In the genomic region with DNA sequence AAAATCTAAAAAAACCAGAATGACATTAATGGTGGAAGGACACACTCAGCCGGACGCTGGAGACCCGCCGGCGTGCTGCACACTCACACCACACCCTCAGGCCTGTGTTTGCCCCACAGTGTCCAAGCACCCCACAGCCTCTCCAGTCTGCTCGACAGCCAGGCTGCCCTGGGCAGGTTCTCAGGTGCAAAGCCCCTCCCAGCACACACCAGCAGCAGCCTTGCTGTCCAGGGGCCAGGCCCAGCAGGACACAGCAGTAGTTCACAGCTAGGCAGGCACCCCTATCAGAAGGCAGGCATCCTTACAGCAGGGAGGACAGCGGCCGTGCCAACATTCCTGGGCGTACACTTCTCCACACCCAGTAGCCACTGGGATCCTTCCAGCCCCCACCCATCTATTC, we compare ENCODE assay signal across 22 cellular contexts. TPM values are rescaled to one million over a fixed set of nuclear protein-coding genes. Genes with fewer than 3 reads are reported as not detected.
A peak's percentile ranks its signal among the peaks of the same experiment; 100 is the strongest.
DNase-seq lines count a peak whose midpoint lies in the region; ATAC-seq and TF ChIP-seq lines count a peak whose summit lies in the region.
"Had no signal": no experiment of that assay in that cellular context is flagged by ENCODE, and none has a peak within 500 bp of the region (broad histone marks: within the 10 kb centered on the region; RNA-seq: fewer than 3 reads in every experiment).

No MANE protein-coding gene starts in this region.

- no peak overlapping the region for H3K23ac ChIP-seq in trophoblast cell (ENCODE audit: low read length)

- no peak overlapping the region for H3K14ac ChIP-seq in trophoblast cell (ENCODE audit: low read length)

- no peaks in the 10 kb centered on the region for H3K27me3 Mint-ChIP-seq in activated B cell treated with CpG ODN at 0.5 μM for 24 hours
- H3K27me3 Mint-ChIP-seq: CD4-positive, CD25-positive, alpha-beta regulatory T cell had no signal

- no peak overlapping the region for H4K91ac ChIP-seq in trophoblast cell (ENCODE audit: low read depth, low read length)

- RAD21 ChIA-PET in HCT116 (lab: Charles Lee; ENCODE audit: low non-redundant PET in 1 of 2, low total read pairs in 2 of 2, uncharacterized antibody in 2 of 2, unreplicated experiment in 2 of 2), result interaction anchor here in 1 of 2 experiments (0.6 kb wide), 2 partner anchors 111 to 440 kb away, joined by 3 read pairs; a partner anchor contains a TSS

- H3K27ac Mint-ChIP-seq in activated B cell treated with CpG ODN at 0.5 μM for 24 hours, result no peak overlapping the region

- H2AFZ ChIP-seq in HCT116 (ENCODE audit: low read depth, low read length, poor library complexity, severe bottlenecking) (no peak overlapping the region), trophoblast cell (ENCODE audit: insufficient read depth, low read length, poor library complexity) (no peak overlapping the region)

- H4K12ac ChIP-seq in trophoblast cell (ENCODE audit: low read depth, low read length), result no peak overlapping the region

- H3K36me3 ChIP-seq in HCT116 (ENCODE audit: control insufficient read depth in 1 of 2, insufficient read depth in 2 of 2, low read length in 2 of 2) (no peaks in the 10 kb centered on the region), trophoblast cell (ENCODE audit: control insufficient read depth in 1 of 2, insufficient read depth in 2 of 2, low read length in 2 of 2) (peaks cover 19% of the 10 kb centered on the region in 2 experiments)
- H3K36me3 ChIP-seq: BE2C had no signal

- intact Hi-C loops in HCT116 (cut with micrococcal nuclease), result no loop called here
- intact Hi-C loops in activated B cell treated with CpG ODN at 0.5 μM for 24 hours (cut with micrococcal nuclease), result no loop called here
- intact Hi-C loops in cardiac septum (cut with DNase I), result no loop called here

- H3K9me3 Mint-ChIP-seq in activated B cell treated with CpG ODN at 0.5 μM for 24 hours, result no peaks in the 10 kb centered on the region

- no peak overlapping the region for H3K4me3 ChIP-seq in HCT116 (replicated peaks in 1 of 2; ENCODE audit: low read depth in 1 of 2, low read length in 2 of 2)
- peak overlapping the region; percentile 43 for H3K4me3 ChIP-seq in trophoblast cell (ENCODE audit: low read depth, low read length)
- H3K4me3 ChIP-seq: A549 had no signal

- no peaks in the 10 kb centered on the region for H3K9me2 ChIP-seq in HCT116 (ENCODE audit: insufficient read depth)

- H3K18ac ChIP-seq in trophoblast cell (ENCODE audit: low read length), result no peak overlapping the region

- H2BK12ac ChIP-seq in trophoblast cell (ENCODE audit: low read length), result no peak overlapping the region

- WGBS in trophoblast cell (ENCODE audit: extremely low coverage, insufficient coverage, insufficient read length), result no CpG with 5 or more reads among the region's 9 CpGs

- no peaks in the 10 kb centered on the region for H3K27me3 ChIP-seq in HCT116 (ENCODE audit: insufficient read depth, low read length)
- H3K27me3 ChIP-seq in trophoblast cell (ENCODE audit: insufficient read depth, low read length), result no peaks in the 10 kb centered on the region
- H3K27me3 ChIP-seq: BE2C had no signal

- H3K4me1 ChIP-seq in HCT116 (ENCODE audit: control insufficient read depth in 1 of 2, insufficient read depth in 2 of 2, low read length in 2 of 2) (peaks cover 10 to 42% of the 10 kb centered on the region in 2 experiments), trophoblast cell (ENCODE audit: control insufficient read depth in 1 of 2, insufficient read depth in 2 of 2, low read length in 2 of 2) (peaks cover 19 to 29% of the 10 kb centered on the region in 2 experiments)

- ATAC-seq in HCT116, result no peak
- ATAC-seq in activated B cell treated with CpG ODN at 0.5 μM for 24 hours (ENCODE audit: low read depth), result no peak
- ATAC-seq: Panc1 had no signal

- BruUV-seq in HCT116 (replicated peaks; lab: Mats Ljungman, UMichigan), result no TSS peak

- no peak overlapping the region for H2BK120ac ChIP-seq in trophoblast cell (ENCODE audit: insufficient read depth, low read length, poor library complexity)

- no peaks in the 10 kb centered on the region for H4K20me1 ChIP-seq in HCT116 (ENCODE audit: insufficient read depth)

- H3K9me3 ChIP-seq in HCT116 (ENCODE audit: control insufficient read depth in 1 of 2, insufficient read depth in 1 of 2, low read depth in 1 of 2, low read length in 2 of 2) (no peaks in the 10 kb centered on the region), trophoblast cell (ENCODE audit: insufficient read depth, low read depth, low read length) (peaks cover 1% of the 10 kb centered on the region)
- H3K9me3 ChIP-seq: A549, BE2C had no signal

- no peak overlapping the region for H4K8ac ChIP-seq in trophoblast cell (ENCODE audit: low read depth, low read length)

- peak overlapping the region; percentile 7 for H3K4me3 Mint-ChIP-seq in activated B cell treated with CpG ODN at 0.5 μM for 24 hours

- DNase-seq in HCT116 (ENCODE audit: low read depth, low spot score) (no peak), activated B cell treated with CpG ODN at 0.5 μM for 24 hours (no peak), islet precursor cell (peak; percentile 50), trophoblast cell (no peak), cardiac septum (ENCODE audit: low spot score) (no peak), HuH-7 (ENCODE audit: low spot score) (no peak), AML-193 (lab: John Stamatoyannopoulos, UW) (no peak), LoVo (ENCODE audit: low spot score) (no peak)
- DNase-seq: BE2C; CD4-positive, CD25-positive, alpha-beta regulatory T cell; GDM1; KG1; NCI-H1105; NCI-H146; NCI-H2029 treated with DMSO at 0.1 percent for 48 hours; NCI-H226; NCI-H748 treated with DMSO at 0.1 percent for 48 hours; NK-92 treated with Interleukin-12 subunit alpha and Interleukin-12 subunit beta, amount 100 ng/mL, for 24 hours had no signal

- H3K9ac ChIP-seq in HCT116 (ENCODE audit: low read length) (peak overlapping the region; percentile 84; the same call in 1 of the 2 replicates), trophoblast cell (ENCODE audit: low read length) (no peak overlapping the region)

- H3K27ac ChIP-seq in HCT116 (ENCODE audit: low read depth, low read length) (peak overlapping the region; percentile 94; the same call in 1 of the 2 replicates), trophoblast cell (ENCODE audit: low read depth, low read length) (no peak overlapping the region)

- no peak for TF ChIP-seq RAD21 in HCT116 (IDR thresholded peaks at IDR 0.05; ENCODE audit: low read depth)

- peaks cover 14% of the 10 kb centered on the region for H3K4me1 Mint-ChIP-seq in activated B cell treated with CpG ODN at 0.5 μM for 24 hours

- no peak for TF ChIP-seq CTCF in HCT116 (IDR thresholded peaks at IDR 0.05 in 2 of 3, conservative IDR thresholded peaks at IDR 0.05 in 1 of 3; ENCODE audit: borderline replicate concordance in 1 of 3, insufficient read depth in 1 of 3, low read depth in 2 of 3, low read length in 2 of 3)
- TF ChIP-seq CTCF in activated B cell treated with CpG ODN at 0.5 μM for 24 hours (IDR thresholded peaks at IDR 0.05), result no peak

- H3K79me2 ChIP-seq in HCT116 (ENCODE audit: insufficient read depth, low read length) (peaks cover 25% of the 10 kb centered on the region; the same call in 1 of the 2 replicates), trophoblast cell (ENCODE audit: control insufficient read depth, insufficient read depth, low read length, poor library complexity) (peaks cover 14% of the 10 kb centered on the region)

- no peak overlapping the region for H3K4me2 ChIP-seq in HCT116 (ENCODE audit: low read length)
- no peak overlapping the region for H3K4me2 ChIP-seq in trophoblast cell (ENCODE audit: low read length)

- no peak overlapping the region for H2BK5ac ChIP-seq in trophoblast cell (ENCODE audit: low read depth, low read length, poor library complexity)

- peaks cover 4% of the 10 kb centered on the region for H3K36me3 Mint-ChIP-seq in activated B cell treated with CpG ODN at 0.5 μM for 24 hours (ENCODE audit: low read depth)
- H3K36me3 Mint-ChIP-seq: CD4-positive, CD25-positive, alpha-beta regulatory T cell had no signal

- CTCF ChIA-PET in HCT116 (lab: Charles Lee), result interaction anchor here (2.2 to 2.5 kb wide), 3 partner anchors 119 to 450 kb away, joined by 8 to 18 read pairs (median 11); no protein-coding TSS in a partner anchor
- CTCF ChIA-PET in activated B cell treated with CpG ODN at 0.5 μM for 24 hours (lab: Charles Lee), result interaction anchor here (0.7 to 3.1 kb wide), 6 partner anchors 36 to 450 kb away, joined by 3 to 21 read pairs (median 4); a partner anchor contains a TSS

- H3K4ac ChIP-seq in trophoblast cell (ENCODE audit: low read depth, low read length), result no peak overlapping the region

- POLR2A ChIA-PET in HCT116 (lab: Charles Lee) (no interaction called here), activated B cell treated with CpG ODN at 0.5 μM for 24 hours (lab: Charles Lee) (interaction anchor here (2.6 kb wide), 1 partner anchor 450 kb away, joined by 7 read pairs; no protein-coding TSS in a partner anchor)

- peaks cover 14% of the 10 kb centered on the region for H3K79me1 ChIP-seq in trophoblast cell (ENCODE audit: low read length)

- no peak for TF ChIP-seq POLR2A in HCT116 (IDR thresholded peaks at IDR 0.05; ENCODE audit: borderline replicate concordance, extremely low read depth, insufficient read depth, insufficient read length)

- H2AK5ac ChIP-seq in trophoblast cell (ENCODE audit: low read length), result no peak overlapping the region

TF ChIP-seq in HCT116, 20 proteins besides CTCF, POLR2A, EP300 and RAD21 (continues in another document):
- TF ChIP-seq EGR1 (IDR thresholded peaks at IDR 0.05; ENCODE audit: low read depth), result no peak

RNA-seq across cellular contexts. Expression of a gene that starts 1.7 kb away (rescaled TPM):
- total RNA-seq in HCT116 (2021; ENCODE audit: unreplicated experiment), result 146 TPM
- 130 and 133 TPM in 2 replicates for polyA plus RNA-seq in HCT116 (2012)
- 44.2 and 44.6 TPM in 2 replicates for total RNA-seq in activated B cell treated with CpG ODN at 0.5 μM for 24 hours
- polyA plus RNA-seq in trophoblast cell (2013), result 98.4 and 99.2 TPM in 2 replicates
- 22.2 TPM for total RNA-seq in cardiac septum

RNA-seq across cellular contexts. Expression of a gene that starts 30.1 kb away (rescaled TPM):
- total RNA-seq in HCT116 (2021; ENCODE audit: unreplicated experiment), result not detected
- not detected in 2 replicates for polyA plus RNA-seq in HCT116 (2012)
- total RNA-seq in activated B cell treated with CpG ODN at 0.5 μM for 24 hours, result not detected in 2 replicates
- polyA plus RNA-seq in trophoblast cell (2013), result not detected in 2 replicates
- not detected for total RNA-seq in cardiac septum
- total RNA-seq: CD4-positive, CD25-positive, alpha-beta regulatory T cell; Daoy; H4 had no signal
- polyA plus RNA-seq: A549; CD4-positive, CD25-positive, alpha-beta regulatory T cell had no signal

RNA-seq across cellular contexts. Expression of a gene that starts 35.8 kb away (rescaled TPM):
- total RNA-seq in HCT116 (2021; ENCODE audit: unreplicated experiment), result 17.7 TPM
- polyA plus RNA-seq in HCT116 (2012), result 11.4 and 13.6 TPM in 2 replicates
- total RNA-seq in activated B cell treated with CpG ODN at 0.5 μM for 24 hours, result 14.9 and 17.2 TPM in 2 replicates
- polyA plus RNA-seq in trophoblast cell (2013), result 10.5 and 10.8 TPM in 2 replicates
- 11.0 TPM for total RNA-seq in cardiac septum

RNA-seq across cellular contexts. Expression of a gene that starts 49.1 kb away (rescaled TPM):
- total RNA-seq in HCT116 (2021; ENCODE audit: unreplicated experiment) (not detected), activated B cell treated with CpG ODN at 0.5 μM for 24 hours (0.13 TPM in 1 of 2 replicates, not detected in the other), cardiac septum (not detected)
- polyA plus RNA-seq in HCT116 (2012), result not detected in 2 replicates
- not detected in 2 replicates for polyA plus RNA-seq in trophoblast cell (2013)
- total RNA-seq: CD4-positive, CD25-positive, alpha-beta regulatory T cell; Daoy; H4 had no signal
- polyA plus RNA-seq: A549; CD4-positive, CD25-positive, alpha-beta regulatory T cell had no signal

RNA-seq across cellular contexts. Expression of a gene that starts 58.0 kb away (rescaled TPM):
- total RNA-seq in HCT116 (2021; ENCODE audit: unreplicated experiment) (42.9 TPM), activated B cell treated with CpG ODN at 0.5 μM for 24 hours (29.3 and 33.2 TPM in 2 replicates), cardiac septum (35.2 TPM)
- polyA plus RNA-seq in HCT116 (2012), result 39.2 and 48.9 TPM in 2 replicates
- polyA plus RNA-seq in trophoblast cell (2013), result 38.8 and 39.4 TPM in 2 replicates
